8 cellular contexts compared by ENCODE assay signal in genomic region chr1:206923009-206923960, GRCh38.
DNase-seq lines count a peak whose midpoint lies in the region; ATAC-seq lines count a peak whose summit lies in the region.

No MANE protein-coding gene starts in this region.

- peak; percentile 64 for DNase-seq in T-helper 2 cell treated with Interferon-gamma antibody and Interleukin-4, amounts not matched to agents 5 μg/mL and 100 μg/mL, for 36 hours (ENCODE audit: low spot score)
- DNase-seq in stimulated activated CD8-positive, alpha-beta memory T cell treated with anti-CD3 and anti-CD28 coated beads, Interleukin-7, amount 100 ng/mL, for 1 hour (ENCODE audit: low read depth in 2 of 2) = peak; percentile 29 to 39
- DNase-seq in HCEC 1CT = no peak
- no peak for DNase-seq in DMS153 treated with DMSO at 0.1 percent for 48 hours (lab: John Stamatoyannopoulos, UW; ENCODE audit: unreplicated experiment)
- DNase-seq in NCI-H82 treated with DMSO at 0.1 percent for 48 hours (lab: John Stamatoyannopoulos, UW; ENCODE audit: unreplicated experiment) = no peak

- peak overlapping the region in 1 of 2 donors; percentile 11 for H3K4me3 ChIP-seq in duodenal mucosa (ENCODE audit: low read depth in 1 of 2, low read length in 2 of 2)

- H3K4me1 ChIP-seq in duodenal mucosa (ENCODE audit: control insufficient read depth in 1 of 2, insufficient read depth in 2 of 2, low read length in 2 of 2) = peaks cover 37 to 49% of the 10 kb centered on the region in 2 donors

- no peaks in the 10 kb centered on the region for H3K27me3 Mint-ChIP-seq in T-helper 2 cell treated with Interferon-gamma antibody and Interleukin-4, amounts not matched to agents 5 μg/mL and 100 μg/mL, for 36 hours (ENCODE audit: low read depth)

- no peak overlapping the region for H3K27ac Mint-ChIP-seq in T-helper 2 cell treated with Interferon-gamma antibody and Interleukin-4, amounts not matched to agents 5 μg/mL and 100 μg/mL, for 36 hours

- H3K4me1 Mint-ChIP-seq in T-helper 2 cell treated with Interferon-gamma antibody and Interleukin-4, amounts not matched to agents 5 μg/mL and 100 μg/mL, for 36 hours (ENCODE audit: low read depth) = peaks cover 28% of the 10 kb centered on the region

- peak overlapping the region; percentile 16 to 60 for H3K9ac ChIP-seq in duodenal mucosa (ENCODE audit: low read depth in 1 of 2, low read length in 2 of 2)

- ATAC-seq in GM18867 (IDR thresholded peaks at IDR 0.05; ENCODE audit: unreplicated experiment) (peak; percentile 55), HG02870 (IDR thresholded peaks at IDR 0.05; ENCODE audit: unreplicated experiment) (peak; percentile 43)

- H3K4me3 Mint-ChIP-seq in T-helper 2 cell treated with Interferon-gamma antibody and Interleukin-4, amounts not matched to agents 5 μg/mL and 100 μg/mL, for 36 hours = no peak overlapping the region

- no peaks in the 10 kb centered on the region for H3K9me3 ChIP-seq in duodenal mucosa (ENCODE audit: control insufficient read depth in 1 of 2, low read length in 2 of 2)

- no peak overlapping the region for H3K27ac ChIP-seq in duodenal mucosa (ENCODE audit: low read depth, low read length)

- no peaks in the 10 kb centered on the region for H3K9me3 Mint-ChIP-seq in T-helper 2 cell treated with Interferon-gamma antibody and Interleukin-4, amounts not matched to agents 5 μg/mL and 100 μg/mL, for 36 hours

- H3K36me3 Mint-ChIP-seq in T-helper 2 cell treated with Interferon-gamma antibody and Interleukin-4, amounts not matched to agents 5 μg/mL and 100 μg/mL, for 36 hours (ENCODE audit: low read depth) = peaks cover 14% of the 10 kb centered on the region

- H3K27me3 ChIP-seq in duodenal mucosa (ENCODE audit: control insufficient read depth in 1 of 2, insufficient read depth in 2 of 2, low read length in 2 of 2) = no peaks in the 10 kb centered on the region

- H3K36me3 ChIP-seq in duodenal mucosa (ENCODE audit: control insufficient read depth in 1 of 2, insufficient read depth in 2 of 2, low read length in 2 of 2) = no peaks in the 10 kb centered on the region

Comparison
In these comparisons a context has a peak if more than half of its experiments do, and no peak if none do; other contexts are left out.
1. DNase-seq: peak in T-helper 2 cell treated with Interferon-gamma antibody and Interleukin-4, amounts not matched to agents 5 μg/mL and 100 μg/mL, for 36 hours (single experiment) and stimulated activated CD8-positive, alpha-beta memory T cell treated with anti-CD3 and anti-CD28 coated beads, Interleukin-7, amount 100 ng/mL, for 1 hour (2 of 2); none in HCEC 1CT (single experiment), DMS153 treated with DMSO at 0.1 percent for 48 hours (single experiment) and NCI-H82 treated with DMSO at 0.1 percent for 48 hours (single experiment).